In the genomic region with DNA sequence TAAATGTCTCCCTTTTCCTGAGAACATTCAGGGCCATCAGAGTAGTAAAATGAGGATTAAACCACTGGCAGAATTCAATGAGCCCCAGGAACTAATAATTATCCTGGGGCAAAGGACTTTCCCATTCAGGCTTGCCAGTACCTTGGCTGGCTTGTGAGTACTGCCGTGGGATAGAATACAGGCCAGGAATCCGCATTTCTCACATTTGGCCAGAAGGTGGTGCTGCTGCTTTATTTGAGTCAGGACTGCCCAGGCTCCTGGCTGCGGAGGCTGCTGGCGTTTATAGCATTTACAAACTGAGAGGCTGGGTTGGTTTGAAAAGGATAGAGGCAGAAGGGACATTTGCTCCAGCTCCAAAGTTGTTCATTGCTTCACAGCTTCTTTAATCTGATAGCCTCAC, we compare ENCODE assay signal across 8 cellular contexts.
DNase-seq lines count a peak whose midpoint lies in the region; ATAC-seq and TF ChIP-seq lines count a peak whose summit lies in the region.

No MANE protein-coding gene starts in this region.

- H3K36me3 ChIP-seq in NT2/D1 (ENCODE audit: insufficient read depth, insufficient read length, low read length), result no peaks in the 10 kb centered on the region

- no peak overlapping the region for H3K27ac Mint-ChIP-seq in Calu3 (ENCODE audit: unreplicated experiment)
- no peak overlapping the region for H3K27ac Mint-ChIP-seq in naive thymus-derived CD8-positive, alpha-beta T cell
- no peak overlapping the region for H3K27ac Mint-ChIP-seq in stimulated activated naive CD8-positive, alpha-beta T cell treated with anti-CD3 and anti-CD28 coated beads, Interleukin-15, amount 100 ng/mL, for 72 hours

- DNase-seq in Calu3 (peak; percentile 70), HS-27A (ENCODE audit: low read depth) (peak; percentile 24), NT2/D1 (ENCODE audit: low read depth, low spot score) (peak; percentile 70), activated T-cell treated with anti-CD3 and anti-CD28 coated beads for 1 hour (ENCODE audit: low read depth) (peak; percentile 24)
- peak in 9 of 10 donors; percentile 2 to 51 (median 31) for DNase-seq in naive thymus-derived CD8-positive, alpha-beta T cell
- DNase-seq in stimulated activated naive CD8-positive, alpha-beta T cell treated with anti-CD3 and anti-CD28 coated beads, Interleukin-15, amount 100 ng/mL, for 72 hours, result peak; percentile 33 to 41

- H3K4me3 ChIP-seq in NT2/D1 (ENCODE audit: insufficient read length, low read depth), result no peak overlapping the region

- H3K27me3 Mint-ChIP-seq in Calu3 (ENCODE audit: unreplicated experiment), result peaks cover 63% of the 10 kb centered on the region
- H3K27me3 Mint-ChIP-seq in naive thymus-derived CD8-positive, alpha-beta T cell, result peaks cover under 1 to 15% (median 3%) of the 10 kb centered on the region in 5 donors
- H3K27me3 Mint-ChIP-seq in stimulated activated naive CD8-positive, alpha-beta T cell treated with anti-CD3 and anti-CD28 coated beads, Interleukin-15, amount 100 ng/mL, for 72 hours, result peaks cover 3% of the 10 kb centered on the region

- BruUV-seq in Calu3 (replicated peaks; lab: Mats Ljungman, UMichigan), result no TSS peak

- no peaks in the 10 kb centered on the region for H3K27me3 ChIP-seq in NT2/D1 (ENCODE audit: insufficient read depth, insufficient read length)

- H3K9ac ChIP-seq in NT2/D1 (ENCODE audit: insufficient read length, low read depth), result no peak overlapping the region

- POLR2A ChIA-PET in naive thymus-derived CD8-positive, alpha-beta T cell (lab: Charles Lee), result no interaction called here

- H3K9me3 Mint-ChIP-seq in Calu3 (ENCODE audit: low read depth, unreplicated experiment), result no peaks in the 10 kb centered on the region
- H3K9me3 Mint-ChIP-seq in naive thymus-derived CD8-positive, alpha-beta T cell, result no peaks in the 10 kb centered on the region
- H3K9me3 Mint-ChIP-seq in stimulated activated naive CD8-positive, alpha-beta T cell treated with anti-CD3 and anti-CD28 coated beads, Interleukin-15, amount 100 ng/mL, for 72 hours, result no peaks in the 10 kb centered on the region

- TF ChIP-seq CTCF in Calu3 (IDR thresholded peaks at IDR 0.05; ENCODE audit: unreplicated experiment), result peak; percentile 39

- no peak overlapping the region for H3K4me3 Mint-ChIP-seq in Calu3 (ENCODE audit: low read depth, unreplicated experiment)
- H3K4me3 Mint-ChIP-seq in naive thymus-derived CD8-positive, alpha-beta T cell, result no peak overlapping the region
- no peak overlapping the region for H3K4me3 Mint-ChIP-seq in stimulated activated naive CD8-positive, alpha-beta T cell treated with anti-CD3 and anti-CD28 coated beads, Interleukin-15, amount 100 ng/mL, for 72 hours

- H3K36me3 Mint-ChIP-seq in Calu3 (ENCODE audit: insufficient read depth, unreplicated experiment), result no peaks in the 10 kb centered on the region
- no peaks in the 10 kb centered on the region for H3K36me3 Mint-ChIP-seq in naive thymus-derived CD8-positive, alpha-beta T cell

- ATAC-seq in GM19463 (IDR thresholded peaks at IDR 0.05; ENCODE audit: unreplicated experiment) (peak; percentile 92), esophagus mucosa (peak; percentile 89)
- no peak for ATAC-seq in naive thymus-derived CD8-positive, alpha-beta T cell
- ATAC-seq in stimulated activated naive CD8-positive, alpha-beta T cell treated with anti-CD3 and anti-CD28 coated beads, Interleukin-15, amount 100 ng/mL, for 72 hours, result peak; percentile 61

- intact Hi-C loops in Calu3 (cut with micrococcal nuclease; ENCODE audit: unreplicated experiment), result loop anchor here (1.0 to 5.0 kb wide), 3 partner anchors 397 to 792 kb away; no protein-coding TSS in a partner anchor

- no peaks in the 10 kb centered on the region for H3K9me3 ChIP-seq in NT2/D1 (ENCODE audit: insufficient read depth, low read length)

- CTCF ChIA-PET in Calu3 (lab: Charles Lee), result no interaction called here

- H3K4me1 Mint-ChIP-seq in Calu3 (ENCODE audit: low read depth, unreplicated experiment), result no peaks in the 10 kb centered on the region
- H3K4me1 Mint-ChIP-seq in naive thymus-derived CD8-positive, alpha-beta T cell, result no peaks in the 10 kb centered on the region
- no peaks in the 10 kb centered on the region for H3K4me1 Mint-ChIP-seq in stimulated activated naive CD8-positive, alpha-beta T cell treated with anti-CD3 and anti-CD28 coated beads, Interleukin-15, amount 100 ng/mL, for 72 hours

- no peaks in the 10 kb centered on the region for H3K4me1 ChIP-seq in NT2/D1 (ENCODE audit: insufficient read depth, insufficient read length)

Comparison
In these comparisons a context has a peak if more than half of its experiments do, and no peak if none do; other contexts are left out.
1. ATAC-seq: peak in GM19463 (single experiment), esophagus mucosa (single experiment) and stimulated activated naive CD8-positive, alpha-beta T cell treated with anti-CD3 and anti-CD28 coated beads, Interleukin-15, amount 100 ng/mL, for 72 hours (single experiment); none in naive thymus-derived CD8-positive, alpha-beta T cell (0 of 2).
2. Peak in every context shown above with its lines, with median percentiles within 50 percentile points of each other: DNase-seq.